In genomic region chr14:99349721-99350495, GRCh38 we compare ENCODE assay signal across 15 cellular contexts.
A peak's percentile ranks its signal among the peaks of the same experiment; 100 is the strongest.
DNase-seq lines count a peak whose midpoint lies in the region; ATAC-seq lines count a peak whose summit lies in the region.
"Had no signal": no experiment of that assay in that cellular context is flagged by ENCODE, and none has a peak within 500 bp of the region (broad histone marks: within the 10 kb centered on the region; RNA-seq: fewer than 3 reads in every experiment).

No MANE protein-coding gene starts in this region.

- peak overlapping the region; percentile 57 for H3K14ac ChIP-seq in neuronal stem cell (ENCODE audit: low read length)

- no peak overlapping the region for H2BK120ac ChIP-seq in neuronal stem cell (ENCODE audit: low read depth, low read length)

- no peak overlapping the region for H2BK5ac ChIP-seq in neuronal stem cell (ENCODE audit: low read length)

- ATAC-seq in HG02623 (IDR thresholded peaks at IDR 0.05; ENCODE audit: unreplicated experiment) = no peak
- ATAC-seq: CD8-positive, alpha-beta T cell; GM12878; GM23338 had no signal

- H4K8ac ChIP-seq in neuronal stem cell (ENCODE audit: low read depth, low read length) = no peak overlapping the region

- peak overlapping the region; percentile 17 for H2AFZ ChIP-seq in neuronal stem cell (ENCODE audit: low read length)
- H2AFZ ChIP-seq: GM23338 had no signal

- DNase-seq in DMS 273 (lab: John Stamatoyannopoulos, UW; ENCODE audit: unreplicated experiment) (peak; percentile 69), DMS 273 treated with DMSO at 0.1 percent for 48 hours (lab: John Stamatoyannopoulos, UW) (no peak), D341Med (ENCODE audit: low spot score) (peak; percentile 25), neuronal stem cell (ENCODE audit: low spot score) (no peak), NCI-H2081 treated with DMSO at 0.1 percent for 48 hours (lab: John Stamatoyannopoulos, UW) (no peak)
- no peak for DNase-seq in activated CD4-positive, alpha-beta T cell treated with anti-CD3 and anti-CD28 coated beads for 48 hours
- DNase-seq: Caco-2; CD8-positive, alpha-beta T cell; DMS79; H9 had no signal

- no peaks in the 10 kb centered on the region for H3K9me3 ChIP-seq in neuronal stem cell (replicated peaks in 1 of 2; ENCODE audit: control insufficient read depth in 2 of 2, insufficient read depth in 1 of 2, low read depth in 1 of 2, low read length in 2 of 2)
- H3K9me3 ChIP-seq: Caco-2 had no signal

- no peak overlapping the region for H3K9ac ChIP-seq in neuronal stem cell (ENCODE audit: low read depth, low read length, poor library complexity)

- no CpG with 5 or more reads among the region's 13 CpGs for WGBS in neuronal stem cell (ENCODE audit: extremely low coverage in 2 of 2, insufficient read length in 2 of 2, insufficient replicate concordance in 1 of 2), 2 donors

- peaks cover 0 to 1% of the 10 kb centered on the region in 2 donors for H3K4me1 ChIP-seq in neuronal stem cell (ENCODE audit: control insufficient read depth in 2 of 2, insufficient read depth in 1 of 2, low read depth in 1 of 2, low read length in 2 of 2)

- no peak overlapping the region for H2BK15ac ChIP-seq in neuronal stem cell (ENCODE audit: low read length)

- H3K23ac ChIP-seq in neuronal stem cell (ENCODE audit: low read depth, low read length, poor library complexity) = no peak overlapping the region

- H3K27me3 ChIP-seq in neuronal stem cell (ENCODE audit: control insufficient read depth in 3 of 3, insufficient read depth in 3 of 3, low read depth in 1 of 3, low read length in 3 of 3) = peaks cover 0 to 22% (median 0%) of the 10 kb centered on the region in 3 experiments

- H3K36me3 ChIP-seq in neuronal stem cell (replicated peaks in 1 of 2; ENCODE audit: control insufficient read depth in 2 of 2, insufficient read depth in 2 of 2, low read length in 2 of 2) = no peaks in the 10 kb centered on the region

- H3K4me3 ChIP-seq in neuronal stem cell (ENCODE audit: low read length in 2 of 2) = no peak overlapping the region
- H3K4me3 ChIP-seq: GM12878, GM23338 had no signal

- no peak overlapping the region for H2BK12ac ChIP-seq in neuronal stem cell (ENCODE audit: low read length)

- peak overlapping the region; percentile 1 for H2AK5ac ChIP-seq in neuronal stem cell (ENCODE audit: low read depth, low read length)

- no peaks in the 10 kb centered on the region for H3K79me1 ChIP-seq in neuronal stem cell (ENCODE audit: low read depth, low read length)

- no peak overlapping the region for H3K4me2 ChIP-seq in neuronal stem cell (ENCODE audit: insufficient read depth, low read length, poor library complexity, severe bottlenecking)
- H3K4me2 ChIP-seq: GM23338 had no signal

- H3K27ac ChIP-seq in cingulate gyrus (ENCODE audit: low read depth, low read length) = peak overlapping the region; percentile 10
- H3K27ac ChIP-seq in neuronal stem cell (replicated peaks; ENCODE audit: low read length) = no peak overlapping the region
- H3K27ac ChIP-seq: 22Rv1 had no signal

- no peak overlapping the region for H3K4ac ChIP-seq in neuronal stem cell (ENCODE audit: low read length)

- H3K18ac ChIP-seq in neuronal stem cell (ENCODE audit: low read length) = peak overlapping the region; percentile 56

- no peak overlapping the region for H4K91ac ChIP-seq in neuronal stem cell (ENCODE audit: low read depth, low read length, poor library complexity)

Comparison
In these comparisons a context has a peak if more than half of its experiments do, and no peak if none do; other contexts are left out.
1. DNase-seq: peak in DMS 273 (single experiment) and D341Med (single experiment); none in DMS 273 treated with DMSO at 0.1 percent for 48 hours (single experiment), neuronal stem cell (single experiment), activated CD4-positive, alpha-beta T cell treated with anti-CD3 and anti-CD28 coated beads for 48 hours (single experiment) and NCI-H2081 treated with DMSO at 0.1 percent for 48 hours (single experiment).